7 cellular contexts compared by ENCODE assay signal in the genomic region with DNA sequence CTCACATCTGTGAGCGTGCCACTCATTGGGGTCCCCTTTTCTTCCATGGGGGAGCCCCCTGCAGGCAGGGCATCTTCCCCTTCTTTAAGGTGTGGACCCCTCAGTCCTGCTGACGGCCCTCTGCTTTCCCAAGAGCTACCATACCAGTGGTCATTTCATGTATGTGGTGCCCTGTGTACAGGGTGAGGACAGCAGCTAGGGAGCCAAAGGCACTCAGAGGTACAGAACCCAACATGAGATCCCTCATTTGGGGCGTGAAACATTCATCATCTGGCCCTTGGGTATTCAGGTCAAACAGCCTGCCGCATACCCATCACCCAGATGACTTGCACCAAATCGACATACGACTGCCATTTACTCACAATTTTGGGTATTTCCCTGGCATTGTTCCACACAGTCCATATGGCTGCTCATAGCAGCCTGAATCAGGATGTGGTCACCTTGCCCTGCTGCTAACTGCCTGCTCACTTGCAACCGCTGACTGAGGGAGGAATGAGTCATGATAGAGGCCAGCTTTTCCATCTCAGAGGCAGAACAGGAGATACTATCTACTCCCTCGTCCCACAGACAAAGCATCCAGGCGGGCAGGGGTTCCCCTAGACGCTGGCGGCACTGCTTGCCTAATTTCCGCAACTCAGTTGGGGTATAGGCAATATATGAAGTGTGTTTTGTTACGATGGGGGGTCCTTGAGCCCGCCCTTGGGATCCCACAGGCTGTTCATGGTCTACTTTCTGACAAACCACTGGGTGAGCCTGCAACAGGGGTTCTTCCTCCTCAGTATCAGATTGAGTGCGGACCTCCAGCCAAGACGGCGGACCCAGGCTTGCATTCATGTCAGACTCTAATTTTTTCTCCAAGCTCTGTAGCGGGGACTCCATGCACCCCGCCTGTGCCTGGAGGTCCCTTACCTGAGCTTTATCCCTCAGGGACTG.
A peak's percentile ranks its signal among the peaks of the same experiment; 100 is the strongest.
DNase-seq lines count a peak whose midpoint lies in the region; ATAC-seq and TF ChIP-seq lines count a peak whose summit lies in the region.

No MANE protein-coding gene starts in this region.

- H2AFZ ChIP-seq in Loucy (ENCODE audit: low read length): 0 out of 2 replicates have a peak overlapping the region, but pooled peaks have one; percentile 33

- 77 to 83% methylated on average over 17 to 19 of the region's 19 CpGs for WGBS in body of pancreas, 2 donors

- TF ChIP-seq CTCF in Loucy (conservative IDR thresholded peaks at IDR 0.05; ENCODE audit: low read length) (no peak), astrocyte of the cerebellum (IDR thresholded peaks at IDR 0.05; ENCODE audit: low read depth, low read length, missing control alignments) (no peak), body of pancreas (IDR thresholded peaks at IDR 0.05) (no peak)

- peaks cover 31% of the 10 kb centered on the region for H3K4me1 ChIP-seq in Loucy (ENCODE audit: insufficient read depth, low read length, poor library complexity, severe bottlenecking)
- no peaks in the 10 kb centered on the region for H3K4me1 ChIP-seq in body of pancreas

- DNase-seq in astrocyte of the cerebellum (ENCODE audit: low read depth): peak; percentile 93
- DNase-seq in Ammon's horn (ENCODE audit: low spot score): no peak
- no peak for DNase-seq in body of pancreas
- DNase-seq in globus pallidus (ENCODE audit: low spot score): no peak

- no peaks in the 10 kb centered on the region for H3K36me3 ChIP-seq in Loucy (ENCODE audit: insufficient read depth, low read length)
- no peaks in the 10 kb centered on the region for H3K36me3 ChIP-seq in body of pancreas (replicated peaks in 1 of 2; ENCODE audit: insufficient read depth in 1 of 2, low read depth in 2 of 2)

- H3K9me2 ChIP-seq in Loucy (replicated peaks; ENCODE audit: low read depth, low read length): no peaks in the 10 kb centered on the region

- H3K9ac ChIP-seq in Loucy (ENCODE audit: low read depth, low read length, poor library complexity, severe bottlenecking): peak overlapping the region; percentile 68

- intact Hi-C loops in body of pancreas (cut with DNase I): no loop called here

- no peak for TF ChIP-seq POLR2A in body of pancreas (IDR thresholded peaks at IDR 0.05)

- H3K4me3 ChIP-seq in Loucy (ENCODE audit: low read length, poor library complexity, severe bottlenecking) (peak overlapping the region; percentile 33), astrocyte of the cerebellum (ENCODE audit: low read depth, low read length) (no peak overlapping the region), body of pancreas (no peak overlapping the region)

- H3K79me2 ChIP-seq in Loucy (ENCODE audit: insufficient read depth, low read length): no peaks in the 10 kb centered on the region

- in situ Hi-C loops in astrocyte of the cerebellum (cut with HindIII; ENCODE audit: low sequenced_read_pairs): no loop called here

- no peaks in the 10 kb centered on the region for H4K20me1 ChIP-seq in Loucy (ENCODE audit: insufficient read depth, low read length, poor library complexity, severe bottlenecking)

- H3F3A ChIP-seq in Loucy (ENCODE audit: low read depth): no peaks in the 10 kb centered on the region

- H3K27ac ChIP-seq in body of pancreas: no peak overlapping the region

- peak; percentile 98 for ATAC-seq in GM18502 (IDR thresholded peaks at IDR 0.05; ENCODE audit: poor library complexity, unreplicated experiment)
- ATAC-seq in GM21786 (IDR thresholded peaks at IDR 0.05; ENCODE audit: unreplicated experiment): peak; percentile 95
- ATAC-seq in body of pancreas: no peak

- no peaks in the 10 kb centered on the region for H3K27me3 ChIP-seq in Loucy (ENCODE audit: insufficient read depth, low read length, poor library complexity, severe bottlenecking)
- no peaks in the 10 kb centered on the region for H3K27me3 ChIP-seq in body of pancreas

- peak overlapping the region; percentile 61 for H3K4me2 ChIP-seq in Loucy (ENCODE audit: low read depth, low read length, poor library complexity, severe bottlenecking)

- H3K9me3 ChIP-seq in Loucy (ENCODE audit: insufficient read depth, low read depth, low read length): peaks cover 4% of the 10 kb centered on the region; the same call in 1 of the 2 replicates
- no peaks in the 10 kb centered on the region for H3K9me3 ChIP-seq in body of pancreas
